1 cellular context compared by ENCODE assay signal in the genomic region with DNA sequence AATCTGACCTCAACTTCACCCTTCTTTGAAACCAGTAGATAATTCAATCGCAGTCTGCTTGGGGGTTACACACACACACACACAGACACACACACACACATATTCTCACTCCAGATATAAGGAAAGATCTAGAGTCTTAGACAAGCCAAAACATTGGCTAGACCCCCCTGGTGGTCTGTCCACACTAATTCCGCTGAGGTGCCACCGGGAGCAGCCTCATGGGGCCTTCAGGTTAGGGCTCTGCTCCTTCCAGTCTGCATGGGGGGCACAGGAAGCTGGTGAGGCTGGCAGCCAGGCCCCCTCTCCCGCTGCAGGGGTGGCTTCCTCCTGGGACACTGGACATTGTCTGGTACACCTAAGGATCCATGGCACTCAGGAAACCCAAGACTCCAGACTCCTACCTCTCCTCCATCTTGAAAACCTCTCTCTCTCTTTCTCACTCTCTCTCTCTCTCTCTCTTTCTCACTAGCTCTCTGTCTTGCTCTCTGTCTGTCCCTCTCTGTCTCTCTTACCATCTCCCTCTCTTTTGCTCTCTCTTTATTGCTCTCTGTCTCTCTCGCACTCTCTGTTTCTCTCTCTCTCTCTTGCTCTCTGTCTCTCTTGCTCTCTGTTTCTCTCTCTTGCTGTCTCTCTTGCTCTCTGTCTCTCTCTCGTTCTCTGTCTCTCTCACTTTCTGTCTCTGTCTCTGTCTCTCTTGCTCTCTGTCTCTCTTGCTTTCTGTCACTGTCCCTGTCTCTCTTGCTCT.
TF ChIP-seq lines count a peak whose summit lies in the region.

No MANE protein-coding gene starts in this region.

TF ChIP-seq in K562, 482 proteins besides CTCF, POLR2A, EP300 and RAD21:
- TF ChIP-seq RFX1 (IDR thresholded peaks at IDR 0.05) (no peak), COPS2 (conservative IDR thresholded peaks at IDR 0.05) (no peak), OTX1 (CRISPR knock-in tag; IDR thresholded peaks at IDR 0.05) (0 out of 2 replicates have a peak, but pooled peaks have one; percentile 12), C11orf30 (IDR thresholded peaks at IDR 0.05; ENCODE audit: low read depth) (no peak)
